In genomic region chr3:56693750-56694149, GRCh38 we compare ENCODE assay signal across 12 cellular contexts. TPM values are rescaled to one million over a fixed set of nuclear protein-coding genes. Genes with fewer than 3 reads are reported as not detected.
DNase-seq lines count a peak whose midpoint lies in the region; ATAC-seq and TF ChIP-seq lines count a peak whose summit lies in the region.
"Had no signal": no experiment of that assay in that cellular context is flagged by ENCODE, and none has a peak within 500 bp of the region (broad histone marks: within the 10 kb centered on the region; RNA-seq: fewer than 3 reads in every experiment).

No MANE protein-coding gene starts in this region.

- peak overlapping the region in 6 of 7 donors; percentile 3 to 86 (median 70) for H3K27ac Mint-ChIP-seq in CD4-positive, alpha-beta memory T cell
- H3K27ac Mint-ChIP-seq in activated CD8-positive, alpha-beta T cell treated with anti-CD3 and anti-CD28 coated beads, Interleukin-2, amount 10 ng/mL, durations not matched to agents 7 days and 5 days = peak overlapping the region; percentile 94
- H3K27ac Mint-ChIP-seq: mesothelial cell of epicardium had no signal

- POLR2A ChIA-PET in CD4-positive, alpha-beta memory T cell (lab: Charles Lee; ENCODE audit: partially characterized antibody) = interaction anchor here (0.9 to 6.8 kb wide), 6 partner anchors 8 to 107 kb away, joined by 3 to 113 read pairs (median 8); partner anchors contain the start of genes ARHGEF3 and TASOR
- POLR2A ChIA-PET in activated CD8-positive, alpha-beta T cell treated with anti-CD3 and anti-CD28 coated beads, Interleukin-2, amount 10 ng/mL, durations not matched to agents 7 days and 5 days (lab: Charles Lee) = interaction anchor here (1.0 to 3.6 kb wide), 7 partner anchors 11 to 235 kb away, joined by 3 to 38 read pairs (median 3); partner anchors contain the start of gene TASOR

- H3K4me3 ChIP-seq in CD4-positive, alpha-beta memory T cell (ENCODE audit: low read length in 2 of 2) = no peak overlapping the region
- no peak overlapping the region for H3K4me3 ChIP-seq in HL-60 (replicated peaks; ENCODE audit: insufficient read depth, low read length)
- H3K4me3 ChIP-seq: SJCRH30 had no signal

- H3K27me3 ChIP-seq in CD4-positive, alpha-beta memory T cell (ENCODE audit: insufficient read depth, low read length) = no peaks in the 10 kb centered on the region
- no peaks in the 10 kb centered on the region for H3K27me3 ChIP-seq in HL-60 (ENCODE audit: insufficient read depth, poor library complexity, severe bottlenecking)
- H3K27me3 ChIP-seq: SJCRH30 had no signal

- CTCF ChIA-PET in CD4-positive, alpha-beta memory T cell (lab: Charles Lee; ENCODE audit: partially characterized antibody) = interaction anchor here (1.1 to 6.0 kb wide), 4 partner anchors 9 to 295 kb away, joined by 3 to 35 read pairs (median 4); partner anchors contain the start of gene ARHGEF3
- CTCF ChIA-PET in activated CD8-positive, alpha-beta T cell treated with anti-CD3 and anti-CD28 coated beads, Interleukin-2, amount 10 ng/mL, durations not matched to agents 7 days and 5 days (lab: Charles Lee) = interaction anchor here (1.2 to 5.5 kb wide), 6 partner anchors 10 to 302 kb away, joined by 3 to 46 read pairs (median 21); partner anchors contain the start of genes ARHGEF3 and TASOR

- peaks cover 38% of the 10 kb centered on the region for H3K4me1 ChIP-seq in CD4-positive, alpha-beta memory T cell (ENCODE audit: insufficient read depth, low read length)
- H3K4me1 ChIP-seq: SJCRH30 had no signal

- H3K36me3 ChIP-seq in CD4-positive, alpha-beta memory T cell (ENCODE audit: insufficient read depth, low read length) = no peaks in the 10 kb centered on the region
- H3K36me3 ChIP-seq: SJCRH30 had no signal

- intact Hi-C loops in CD4-positive, alpha-beta memory T cell (cut with micrococcal nuclease) = loop anchor here (1.0 kb wide), 1 partner anchor 136 kb away; the partner anchor contains the start of gene CCDC66

- H3K9me3 ChIP-seq in CD4-positive, alpha-beta memory T cell (ENCODE audit: control insufficient read depth in 1 of 2, low read length in 2 of 2) = no peaks in the 10 kb centered on the region
- H3K9me3 ChIP-seq: SJCRH30 had no signal

- peaks cover 36 to 46% (median 41%) of the 10 kb centered on the region in 4 donors for H3K4me1 Mint-ChIP-seq in CD4-positive, alpha-beta memory T cell
- H3K4me1 Mint-ChIP-seq in activated CD8-positive, alpha-beta T cell treated with anti-CD3 and anti-CD28 coated beads, Interleukin-2, amount 10 ng/mL, durations not matched to agents 7 days and 5 days (ENCODE audit: low read depth) = peaks cover 47% of the 10 kb centered on the region

- DNase-seq in CD4-positive, alpha-beta memory T cell = no peak
- DNase-seq in HL-60 (ENCODE audit: low read depth in 1 of 2, low spot score in 1 of 2) (peak; percentile 78 to 82), medulla oblongata (ENCODE audit: extremely low spot score) (peak; percentile 34), AG08396 (ENCODE audit: low spot score) (no peak), GM19240 (ENCODE audit: insufficient read length, low spot score) (no peak)
- no peak for DNase-seq in activated CD8-positive, alpha-beta T cell treated with anti-CD3 and anti-CD28 coated beads, Interleukin-2, amount 10 ng/mL, durations not matched to agents 7 days and 5 days
- DNase-seq: DMS79, NCI-H1105, NCI-H524 treated with DMSO at 0.1 percent for 48 hours, SJCRH30 had no signal

- ATAC-seq in activated CD8-positive, alpha-beta T cell treated with anti-CD3 and anti-CD28 coated beads, Interleukin-2, amount 10 ng/mL, durations not matched to agents 7 days and 5 days = peak; percentile 23
- no peak for ATAC-seq in HG02623 (IDR thresholded peaks at IDR 0.05; ENCODE audit: unreplicated experiment)

- no peaks in the 10 kb centered on the region for H3K27me3 Mint-ChIP-seq in CD4-positive, alpha-beta memory T cell
- H3K27me3 Mint-ChIP-seq in activated CD8-positive, alpha-beta T cell treated with anti-CD3 and anti-CD28 coated beads, Interleukin-2, amount 10 ng/mL, durations not matched to agents 7 days and 5 days (ENCODE audit: low read depth) = no peaks in the 10 kb centered on the region

- no peak overlapping the region for H3K27ac ChIP-seq in CD4-positive, alpha-beta memory T cell (ENCODE audit: low read depth, low read length)
- no peak overlapping the region for H3K27ac ChIP-seq in HL-60 (replicated peaks)
- H3K27ac ChIP-seq: SJCRH30 had no signal

- peak overlapping the region in 7 of 8 donors; percentile 37 to 86 (median 80) for H3K4me3 Mint-ChIP-seq in CD4-positive, alpha-beta memory T cell
- peak overlapping the region; percentile 80 for H3K4me3 Mint-ChIP-seq in activated CD8-positive, alpha-beta T cell treated with anti-CD3 and anti-CD28 coated beads, Interleukin-2, amount 10 ng/mL, durations not matched to agents 7 days and 5 days
- H3K4me3 Mint-ChIP-seq: mesothelial cell of epicardium had no signal

- H3K9me3 Mint-ChIP-seq in CD4-positive, alpha-beta memory T cell = no peaks in the 10 kb centered on the region
- no peaks in the 10 kb centered on the region for H3K9me3 Mint-ChIP-seq in activated CD8-positive, alpha-beta T cell treated with anti-CD3 and anti-CD28 coated beads, Interleukin-2, amount 10 ng/mL, durations not matched to agents 7 days and 5 days (ENCODE audit: insufficient read depth)
- H3K9me3 Mint-ChIP-seq: mesothelial cell of epicardium had no signal

- TF ChIP-seq CTCF in HL-60 (IDR thresholded peaks at IDR 0.05; ENCODE audit: insufficient read depth, low read length) = no peak

- H3K36me3 Mint-ChIP-seq in CD4-positive, alpha-beta memory T cell = no peaks in the 10 kb centered on the region
- H3K36me3 Mint-ChIP-seq in activated CD8-positive, alpha-beta T cell treated with anti-CD3 and anti-CD28 coated beads, Interleukin-2, amount 10 ng/mL, durations not matched to agents 7 days and 5 days (ENCODE audit: low read depth) = peaks cover 6% of the 10 kb centered on the region
- H3K36me3 Mint-ChIP-seq: mesothelial cell of epicardium had no signal

RNA-seq across cellular contexts. Expression of gene TASOR, which starts 10.7 kb away (rescaled TPM):
- 100 to 1,000 TPM; 109 to 112 TPM for total RNA-seq in CD4-positive, alpha-beta memory T cell
- 10 to 100 TPM; 22.7 to 42.2 TPM for polyA plus RNA-seq in CD4-positive, alpha-beta memory T cell
- total RNA-seq in activated CD8-positive, alpha-beta T cell treated with anti-CD3 and anti-CD28 coated beads, Interleukin-2, amount 10 ng/mL, durations not matched to agents 7 days and 5 days = 10 to 100 TPM; 60.5 to 61.8 TPM

Comparison
In these comparisons a context has a peak if more than half of its experiments do, and no peak if none do; other contexts are left out.
1. DNase-seq: peak in HL-60 (2 of 2) and medulla oblongata (single experiment); none in CD4-positive, alpha-beta memory T cell (0 of 5), activated CD8-positive, alpha-beta T cell treated with anti-CD3 and anti-CD28 coated beads, Interleukin-2, amount 10 ng/mL, durations not matched to agents 7 days and 5 days (single experiment), AG08396 (single experiment) and GM19240 (single experiment).